8 cellular contexts compared by ENCODE assay signal in genomic region chr15:29102173-29102794, GRCh38.
DNase-seq lines count a peak whose midpoint lies in the region; FAIRE-seq and TF ChIP-seq lines count a peak whose summit lies in the region.
"Not testable (repeated sequence)": the region's sequence is repeated elsewhere in the genome, so short reads cannot be mapped to it uniquely, and the experiment has no call there.

No MANE protein-coding gene starts in this region.

- H3K27ac ChIP-seq in 22Rv1; keratinocyte (ENCODE audit: control insufficient read depth, insufficient read depth, low read length): not testable (repeated sequence)

- H3K36me3 Mint-ChIP-seq in chondrocyte (ENCODE audit: low read depth) = peaks cover 11% of the 10 kb centered on the region

- peak; percentile 77 for DNase-seq in GM10266 (ENCODE audit: extremely low spot score)
- DNase-seq in SIG-M5 treated with dmso at 0.1 percent for 504 hours (lab: John Stamatoyannopoulos, UW; ENCODE audit: unreplicated experiment) = peak; percentile 10
- DNase-seq in activated CD8-positive, alpha-beta memory T cell treated with anti-CD3 and anti-CD28 coated beads, Interleukin-2, amount 50 U/mL, for 48 hours = peak; percentile 89
- DNase-seq in chondrocyte (ENCODE audit: low spot score) = peak; percentile 60
- DNase-seq in keratinocyte (ENCODE audit: low read depth, low spot score) = not testable (repeated sequence)
- DNase-seq in stimulated activated CD4-positive, alpha-beta T cell treated with anti-CD3 and anti-CD28 coated beads, Interleukin-15, amount 100 ng/mL, for 1 hour (ENCODE audit: low read depth in 1 of 2, low spot score in 1 of 2) = peak; percentile 21 to 54

- peak; percentile 94 for TF ChIP-seq CTCF in 22Rv1 (IDR thresholded peaks at IDR 0.05)
- TF ChIP-seq CTCF in GM10266 (IDR thresholded peaks at IDR 0.05; ENCODE audit: control insufficient read depth, insufficient read depth, low read depth, missing control alignments) = peak; percentile 85
- peak; percentile 94 for TF ChIP-seq CTCF in LNCAP (IDR thresholded peaks at IDR 0.05)
- TF ChIP-seq CTCF in chondrocyte (IDR thresholded peaks at IDR 0.05) = peak; percentile 86
- TF ChIP-seq CTCF in keratinocyte (optimal IDR thresholded peaks at IDR 0.05 in 1 of 3, IDR thresholded peaks at IDR 0.05 in 1 of 3, conservative IDR thresholded peaks at IDR 0.05 in 1 of 3; ENCODE audit: extremely low read depth in 1 of 3, insufficient read depth in 2 of 3, low read length in 3 of 3) = peak; percentile 65 to 83 (median 76)

- not testable (repeated sequence) for FAIRE-seq in keratinocyte (lab: Jason Lieb, UNC)

- not testable (repeated sequence) for H3K4me3 ChIP-seq in keratinocyte (ENCODE audit: control insufficient read depth in 2 of 3, extremely low read depth in 1 of 3, insufficient read depth in 2 of 3, low read depth in 1 of 3, low read length in 3 of 3)

- H2AFZ ChIP-seq in keratinocyte (ENCODE audit: control insufficient read depth, low read length) = not testable (repeated sequence)

- H3K9me1 ChIP-seq in keratinocyte (ENCODE audit: control insufficient read depth, extremely low read depth, insufficient read depth, low read length) = not testable (repeated sequence)

- dilution Hi-C loops in keratinocyte (cut with MboI; ENCODE audit: extremely low pct_ligation_motif_present, low sequenced_read_pairs) = not testable (repeated sequence)

- not testable (repeated sequence) for H3K36me3 ChIP-seq in keratinocyte (ENCODE audit: control insufficient read depth in 2 of 2, extremely low read depth in 1 of 2, insufficient read depth in 2 of 2, low read length in 2 of 2)

- H3K9ac ChIP-seq in keratinocyte (ENCODE audit: control insufficient read depth, extremely low read depth, insufficient read depth, low read length) = not testable (repeated sequence)

- H3K4me1 Mint-ChIP-seq in chondrocyte (ENCODE audit: low read depth) = not testable (repeated sequence)

- not testable (repeated sequence) for H4K20me1 ChIP-seq in keratinocyte (ENCODE audit: control insufficient read depth, extremely low read depth, insufficient read depth, low read length)

- H3K27me3 Mint-ChIP-seq in chondrocyte (ENCODE audit: low read depth) = not testable (repeated sequence)

- H3K4me1 ChIP-seq in keratinocyte (ENCODE audit: control insufficient read depth, extremely low read depth, insufficient read depth, low read length) = not testable (repeated sequence)

- not testable (repeated sequence) for H3K9me3 Mint-ChIP-seq in chondrocyte (ENCODE audit: low read depth)

- not testable (repeated sequence) for H3K27me3 ChIP-seq in keratinocyte (ENCODE audit: control insufficient read depth, extremely low read depth, insufficient read depth, low read length)

- not testable (repeated sequence) for H3K27ac Mint-ChIP-seq in chondrocyte (ENCODE audit: unreplicated experiment)

- not testable (repeated sequence) for H3K4me2 ChIP-seq in keratinocyte (ENCODE audit: control insufficient read depth, extremely low read depth, insufficient read depth, low read depth, low read length)

- H3K9me3 ChIP-seq in keratinocyte (ENCODE audit: control insufficient read depth, low read depth, low read length) = not testable (repeated sequence)

- not testable (repeated sequence) for H3K79me2 ChIP-seq in keratinocyte (ENCODE audit: control insufficient read depth, insufficient read depth, low read length)

- H3K4me3 Mint-ChIP-seq in chondrocyte (ENCODE audit: unreplicated experiment) = not testable (repeated sequence)
